ENCODE assay signal across 30 cellular contexts in the genomic region with DNA sequence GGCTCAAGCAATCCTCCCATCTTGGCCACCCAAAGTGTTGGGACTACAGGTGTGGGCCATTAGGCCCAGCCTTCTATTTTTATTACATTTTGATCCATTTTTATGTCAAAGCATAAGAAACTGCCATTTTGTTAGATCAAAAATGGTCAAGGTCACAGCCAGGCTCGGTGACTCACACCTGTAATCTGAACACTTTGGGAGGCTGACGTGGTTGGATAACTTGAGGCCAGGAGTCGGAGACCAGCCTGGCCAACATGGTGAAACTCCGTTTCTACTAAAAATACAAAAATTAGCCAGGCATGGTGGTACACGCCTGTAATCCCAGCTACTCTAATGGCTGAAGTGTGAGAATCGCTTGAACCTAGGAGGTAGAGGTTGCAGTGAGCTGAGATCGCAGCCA.
"Had no signal": no experiment of that assay in that cellular context is flagged by ENCODE, and none has a peak within 500 bp of the region (broad histone marks: within the 10 kb centered on the region; RNA-seq: fewer than 3 reads in every experiment).

No MANE protein-coding gene starts in this region.

- DNase-seq: hypothalamus; immature natural killer cell; kidney; left colon; left lung; lower lobe of right lung; mammary epithelial cell; mesenchymal stem cell; naive thymus-derived CD8-positive, alpha-beta T cell; nucleus accumbens; pancreas; posterior cingulate gyrus; retina; right cardiac atrium; sigmoid colon; small intestine; spleen; stimulated activated CD4-positive, alpha-beta T cell treated with anti-CD3 and anti-CD28 coated beads, Interleukin-4, amount 100 ng/mL, for 24 hours; stimulated activated naive CD4-positive, alpha-beta T cell; tibial artery; upper lobe of right lung had no signal

- FAIRE-seq: islet of Langerhans, kidney, pancreas, small intestine, urothelium cell line had no signal

- H3K4me3 Mint-ChIP-seq: immature natural killer cell; naive thymus-derived CD8-positive, alpha-beta T cell; nephron; neural crest cell; stimulated activated effector memory CD8-positive, alpha-beta T cell treated with anti-CD3 and anti-CD28 coated beads, Interleukin-12 subunit alpha, Interleukin-12 subunit beta, amount 100 ng/mL, for 72 hours; stimulated activated naive CD8-positive, alpha-beta T cell treated with anti-CD3 and anti-CD28 coated beads, Interleukin-15, Interleukin-2, amounts not matched to agents 100 ng/mL and 50 ng/mL, for 24 hours had no signal

- H3K27me3 ChIP-seq: pancreas, sigmoid colon, spleen, suprapubic skin, tibial artery, upper lobe of right lung had no signal

- H3K4me3 ChIP-seq: left lung, lower lobe of right lung, pancreas, prostate gland, sigmoid colon, spleen, suprapubic skin, thoracic aorta, tibial artery, upper lobe of right lung had no signal

- H3K27ac Mint-ChIP-seq: immature natural killer cell; naive thymus-derived CD8-positive, alpha-beta T cell; nephron; stimulated activated effector memory CD8-positive, alpha-beta T cell treated with anti-CD3 and anti-CD28 coated beads, Interleukin-12 subunit alpha, Interleukin-12 subunit beta, amount 100 ng/mL, for 72 hours; stimulated activated naive CD8-positive, alpha-beta T cell treated with anti-CD3 and anti-CD28 coated beads, Interleukin-15, Interleukin-2, amounts not matched to agents 100 ng/mL and 50 ng/mL, for 24 hours had no signal

- H3K9me3 ChIP-seq: left lung, lower lobe of right lung, pancreas, prostate gland, sigmoid colon, spleen, suprapubic skin, thoracic aorta, tibial artery, upper lobe of right lung had no signal

- H3K36me3 ChIP-seq: left lung, lower lobe of right lung, pancreas, prostate gland, sigmoid colon, spleen, suprapubic skin, thoracic aorta, tibial artery, upper lobe of right lung had no signal

- H3K4me1 ChIP-seq: left lung, lower lobe of right lung, pancreas, prostate gland, spleen, upper lobe of right lung had no signal

- H3K9me3 Mint-ChIP-seq: naive thymus-derived CD8-positive, alpha-beta T cell; nephron; neural crest cell; stimulated activated effector memory CD8-positive, alpha-beta T cell treated with anti-CD3 and anti-CD28 coated beads, Interleukin-12 subunit alpha, Interleukin-12 subunit beta, amount 100 ng/mL, for 72 hours; stimulated activated naive CD8-positive, alpha-beta T cell treated with anti-CD3 and anti-CD28 coated beads, Interleukin-15, Interleukin-2, amounts not matched to agents 100 ng/mL and 50 ng/mL, for 24 hours had no signal

- H3K4me1 Mint-ChIP-seq: immature natural killer cell; stimulated activated effector memory CD8-positive, alpha-beta T cell treated with anti-CD3 and anti-CD28 coated beads, Interleukin-12 subunit alpha, Interleukin-12 subunit beta, amount 100 ng/mL, for 72 hours had no signal

- H3K36me3 Mint-ChIP-seq: immature natural killer cell; naive thymus-derived CD8-positive, alpha-beta T cell; stimulated activated effector memory CD8-positive, alpha-beta T cell treated with anti-CD3 and anti-CD28 coated beads, Interleukin-12 subunit alpha, Interleukin-12 subunit beta, amount 100 ng/mL, for 72 hours had no signal

- H3K27ac ChIP-seq: left lung, lower lobe of right lung, pancreas, prostate gland, sigmoid colon, spleen, suprapubic skin, thoracic aorta, tibial artery, upper lobe of right lung had no signal

- ATAC-seq: left colon; left lung; lower lobe of right lung; naive thymus-derived CD8-positive, alpha-beta T cell; pancreas; right cardiac atrium; stimulated activated effector memory CD8-positive, alpha-beta T cell treated with anti-CD3 and anti-CD28 coated beads, Interleukin-12 subunit alpha, Interleukin-12 subunit beta, amount 100 ng/mL, for 72 hours; upper lobe of right lung had no signal
